1 cellular context compared by ENCODE assay signal in the genomic region with DNA sequence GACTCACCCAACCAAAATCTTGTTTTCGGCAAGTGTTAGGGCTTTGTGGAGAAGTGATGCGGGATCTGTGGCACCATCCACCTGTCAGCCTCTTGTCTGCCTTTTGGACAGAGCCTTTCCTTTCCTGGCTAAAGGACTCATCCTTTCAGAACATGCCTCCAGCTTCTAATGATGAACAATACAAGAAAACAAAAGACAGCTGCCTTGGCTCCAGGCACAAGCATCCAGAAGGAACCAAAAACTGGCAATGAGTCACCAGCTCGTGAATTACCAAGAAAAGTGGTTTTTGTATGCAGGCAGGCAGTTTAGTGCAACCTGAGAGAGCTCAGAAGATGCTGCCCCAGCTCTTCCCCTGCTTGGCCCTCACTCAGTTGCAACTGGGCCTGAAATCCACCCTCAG.
TF ChIP-seq lines count a peak whose summit lies in the region.

No MANE protein-coding gene starts in this region.

TF ChIP-seq in SK-N-SH treated with all-trans-retinoic acid at 6 μM for 48 hours, 23 proteins besides CTCF, POLR2A, EP300 and RAD21 (continued from another document):
- TF ChIP-seq ZNF565 (CRISPR knock-in tag; conservative IDR thresholded peaks at IDR 0.05; ENCODE audit: low read depth) (no peak), ZNF8 (CRISPR knock-in tag; IDR thresholded peaks at IDR 0.05) (no peak), TOX (CRISPR knock-in tag; IDR thresholded peaks at IDR 0.05; ENCODE audit: borderline replicate concordance) (no peak), ESRRG (CRISPR knock-in tag; IDR thresholded peaks at IDR 0.05) (no peak), ZFP3 (CRISPR knock-in tag; IDR thresholded peaks at IDR 0.05) (no peak), PATZ1 (CRISPR knock-in tag; IDR thresholded peaks at IDR 0.05; ENCODE audit: borderline replicate concordance) (no peak), BACH2 (CRISPR knock-in tag; IDR thresholded peaks at IDR 0.05; ENCODE audit: borderline replicate concordance) (no peak), CSDC2 (CRISPR knock-in tag; IDR thresholded peaks at IDR 0.05) (no peak), OSR1 (CRISPR knock-in tag; IDR thresholded peaks at IDR 0.05) (no peak), RARB (CRISPR knock-in tag; IDR thresholded peaks at IDR 0.05) (no peak)
TF ChIP-seq in SK-N-SH treated with all-trans-retinoic acid at 6 μM for 48 hours: peak in this region for 0.
